In genomic region chr16:27314986-27315332, GRCh38 we compare ENCODE assay signal across 9 cellular contexts. TPM values are rescaled to one million over a fixed set of nuclear protein-coding genes. Genes with fewer than 3 reads are reported as not detected.
A peak's percentile ranks its signal among the peaks of the same experiment; 100 is the strongest.
DNase-seq lines count a peak whose midpoint lies in the region; ATAC-seq lines count a peak whose summit lies in the region.
"Had no signal": no experiment of that assay in that cellular context is flagged by ENCODE, and none has a peak within 500 bp of the region (broad histone marks: within the 10 kb centered on the region; RNA-seq: fewer than 3 reads in every experiment).

No MANE protein-coding gene starts in this region.

- no peaks in the 10 kb centered on the region for H3K27me3 ChIP-seq in mucosa of stomach (ENCODE audit: control insufficient read depth, insufficient read depth, low read length)

- peak; percentile 78 for DNase-seq in cardiac septum (ENCODE audit: low spot score)
- no peak for DNase-seq in Right ventricle myocardium superior
- DNase-seq in caudate nucleus (lab: John Stamatoyannopoulos, UW), result no peak
- no peak for DNase-seq in NCI-H2171 (lab: John Stamatoyannopoulos, UW)
- DNase-seq in islet precursor cell, result no peak
- DNase-seq in NCI-H2107 (lab: John Stamatoyannopoulos, UW), result no peak
- DNase-seq: NCI-H510A treated with DMSO at 0.1 percent for 48 hours had no signal

- no peak for ATAC-seq in Right ventricle myocardium superior (ENCODE audit: poor library complexity)

- WGBS in urinary bladder, result 71% methylated on average over 2 of the region's 2 CpGs

- no peaks in the 10 kb centered on the region for H3K9me3 ChIP-seq in mucosa of stomach (ENCODE audit: control insufficient read depth, low read length)

- intact Hi-C loops in cardiac septum (cut with DNase I), result loop anchor here (2.0 to 5.0 kb wide), 2 partner anchors 16 to 78 kb away; no protein-coding TSS in a partner anchor
- intact Hi-C loops in Right ventricle myocardium superior (cut with DNase I), result no loop called here

- H3K36me3 ChIP-seq in mucosa of stomach (ENCODE audit: control insufficient read depth, insufficient read depth, low read length) (no peaks in the 10 kb centered on the region), urinary bladder (ENCODE audit: insufficient read depth) (no peaks in the 10 kb centered on the region)

- H3K4me1 ChIP-seq in mucosa of stomach (ENCODE audit: control insufficient read depth, insufficient read depth, low read length), result peaks cover 50% of the 10 kb centered on the region
- no peaks in the 10 kb centered on the region for H3K4me1 ChIP-seq in urinary bladder (ENCODE audit: insufficient read depth)

- H3K27ac ChIP-seq in caudate nucleus (ENCODE audit: low read depth, low read length) (peak overlapping the region; percentile 36), urinary bladder (ENCODE audit: low read depth) (peak overlapping the region; percentile 19)

- peak overlapping the region; percentile 91 for H3K9ac ChIP-seq in mucosa of stomach (ENCODE audit: low read length)

- H3K4me3 ChIP-seq in mucosa of stomach (ENCODE audit: low read length) (peak overlapping the region; percentile 52), urinary bladder (ENCODE audit: low read depth, low read length) (peak overlapping the region; percentile 19)

RNA-seq across cellular contexts. Expression of gene IL4R, which starts 1.2 kb away (rescaled TPM):
- total RNA-seq in cardiac septum (22.0 TPM), Right ventricle myocardium superior (8.2 TPM), urinary bladder (26.2 TPM)
- 75.2 TPM for polyA plus RNA-seq in urinary bladder

RNA-seq across cellular contexts. Expression of gene NSMCE1, which starts 46.4 kb away (rescaled TPM):
- total RNA-seq in cardiac septum, result 27.2 TPM
- 36.0 TPM for total RNA-seq in Right ventricle myocardium superior
- total RNA-seq in urinary bladder, result 33.9 TPM
- 76.3 TPM for polyA plus RNA-seq in urinary bladder
